8 cellular contexts compared by ENCODE assay signal in genomic region chr6:157323924-157324276, GRCh38. TPM values are rescaled to one million over a fixed set of nuclear protein-coding genes. Genes with fewer than 3 reads are reported as not detected.
DNase-seq lines count a peak whose midpoint lies in the region; ATAC-seq and TF ChIP-seq lines count a peak whose summit lies in the region.

No MANE protein-coding gene starts in this region.

- POLR2A ChIA-PET in AG04449 (lab: Yijun Ruan, JAX): interaction anchor here (0.9 to 2.1 kb wide), 7 partner anchors 9 to 345 kb away, joined by 3 to 10 read pairs (median 4); partner anchors contain the start of gene ZDHHC14
- POLR2A ChIA-PET in naive thymus-derived CD4-positive, alpha-beta T cell (lab: Charles Lee): interaction anchor here (1.2 to 2.5 kb wide), 3 partner anchors 9 to 56 kb away, joined by 3 to 10 read pairs (median 6); no protein-coding TSS in a partner anchor

- no peaks in the 10 kb centered on the region for H3K36me3 Mint-ChIP-seq in activated CD8-positive, alpha-beta memory T cell treated with anti-CD3 and anti-CD28 coated beads, Interleukin-2, amount 10 ng/mL, durations not matched to agents 7 days and 5 days
- H3K36me3 Mint-ChIP-seq in naive thymus-derived CD4-positive, alpha-beta T cell: peaks cover 0 to 6% (median 0%) of the 10 kb centered on the region in 5 donors

- H3K27ac Mint-ChIP-seq in activated CD8-positive, alpha-beta memory T cell treated with anti-CD3 and anti-CD28 coated beads, Interleukin-2, amount 10 ng/mL, durations not matched to agents 7 days and 5 days: peak overlapping the region; percentile 88
- H3K27ac Mint-ChIP-seq in naive thymus-derived CD4-positive, alpha-beta T cell: peak overlapping the region; percentile 78 to 93 (median 91)

- intact Hi-C loops in naive thymus-derived CD4-positive, alpha-beta T cell (cut with micrococcal nuclease): loop anchor here (1.0 to 10.0 kb wide), 14 partner anchors 10 to 844 kb away; partner anchors contain the start of genes GTF2H5 (in 1 of the 2), SERAC1 (in 1 of the 2), SYNJ2 (in 1 of the 2) and ZDHHC14 (in 1 of the 2)

- H3K4me1 ChIP-seq in naive thymus-derived CD4-positive, alpha-beta T cell (ENCODE audit: control insufficient read depth in 2 of 2, insufficient read depth in 2 of 2, low read length in 2 of 2): peaks cover 8 to 12% of the 10 kb centered on the region in 2 donors
- peaks cover 3% of the 10 kb centered on the region for H3K4me1 ChIP-seq in thymus (ENCODE audit: control insufficient read depth, insufficient read depth, low read length)

- H3K27ac ChIP-seq in HL-60 (replicated peaks) (peak overlapping the region; percentile 84), thymus (ENCODE audit: low read depth) (peak overlapping the region; percentile 74)
- H3K27ac ChIP-seq in naive thymus-derived CD4-positive, alpha-beta T cell (ENCODE audit: low read depth, low read length): peak overlapping the region; percentile 76

- H3K4me3 Mint-ChIP-seq in activated CD8-positive, alpha-beta memory T cell treated with anti-CD3 and anti-CD28 coated beads, Interleukin-2, amount 10 ng/mL, durations not matched to agents 7 days and 5 days: peak overlapping the region; percentile 98
- peak overlapping the region; percentile 93 to 99 (median 95) for H3K4me3 Mint-ChIP-seq in naive thymus-derived CD4-positive, alpha-beta T cell

- TF ChIP-seq CTCF in AG04449 (IDR thresholded peaks at IDR 0.05; ENCODE audit: insufficient read depth, low read length, missing control alignments): peak; percentile 34
- TF ChIP-seq CTCF in HL-60 (IDR thresholded peaks at IDR 0.05; ENCODE audit: insufficient read depth, low read length): no peak

- H3K4me3 ChIP-seq in AG04449 (ENCODE audit: low read depth, low read length) (peak overlapping the region; percentile 83), HL-60 (replicated peaks; ENCODE audit: insufficient read depth, low read length) (peak overlapping the region; percentile 56), thymus (ENCODE audit: low read length) (peak overlapping the region; percentile 85)
- peak overlapping the region; percentile 95 for H3K4me3 ChIP-seq in naive thymus-derived CD4-positive, alpha-beta T cell (ENCODE audit: low read length)

- H3K4me1 Mint-ChIP-seq in activated CD8-positive, alpha-beta memory T cell treated with anti-CD3 and anti-CD28 coated beads, Interleukin-2, amount 10 ng/mL, durations not matched to agents 7 days and 5 days: peaks cover 60% of the 10 kb centered on the region
- H3K4me1 Mint-ChIP-seq in naive thymus-derived CD4-positive, alpha-beta T cell: peaks cover 10 to 48% (median 24%) of the 10 kb centered on the region in 7 donors

- H3K36me3 ChIP-seq in naive thymus-derived CD4-positive, alpha-beta T cell (ENCODE audit: control insufficient read depth in 2 of 3, insufficient read depth in 3 of 3, low read length in 3 of 3): peaks cover 0 to 8% (median 0%) of the 10 kb centered on the region in 3 experiments
- H3K36me3 ChIP-seq in thymus (ENCODE audit: control insufficient read depth, insufficient read depth): no peaks in the 10 kb centered on the region

- CTCF ChIA-PET in AG04449 (lab: Yijun Ruan, JAX): interaction anchor here (0.8 to 7.0 kb wide), 12 partner anchors 9 to 433 kb away, joined by 3 to 45 read pairs (median 4); no protein-coding TSS in a partner anchor
- CTCF ChIA-PET in activated CD8-positive, alpha-beta memory T cell treated with anti-CD3 and anti-CD28 coated beads, Interleukin-2, amount 10 ng/mL, durations not matched to agents 7 days and 5 days (lab: Charles Lee): interaction anchor here (0.9 to 7.7 kb wide), 12 partner anchors 9 to 347 kb away, joined by 3 to 62 read pairs (median 6); no protein-coding TSS in a partner anchor
- CTCF ChIA-PET in naive thymus-derived CD4-positive, alpha-beta T cell (lab: Charles Lee): interaction anchor here (1.6 kb wide), 1 partner anchor 9 kb away, joined by 7 read pairs; no protein-coding TSS in a partner anchor

- peak; percentile 26 for ATAC-seq in GM19328 (IDR thresholded peaks at IDR 0.05; ENCODE audit: unreplicated experiment)
- ATAC-seq in activated CD8-positive, alpha-beta memory T cell treated with anti-CD3 and anti-CD28 coated beads, Interleukin-2, amount 10 ng/mL, durations not matched to agents 7 days and 5 days: peak; percentile 17
- peak; percentile 26 for ATAC-seq in naive thymus-derived CD4-positive, alpha-beta T cell

- H3K9me3 ChIP-seq in naive thymus-derived CD4-positive, alpha-beta T cell (ENCODE audit: control insufficient read depth in 2 of 3, low read length in 3 of 3): no peaks in the 10 kb centered on the region
- no peaks in the 10 kb centered on the region for H3K9me3 ChIP-seq in thymus (ENCODE audit: control insufficient read depth)

- under 1% methylated on average over 21 of the region's 21 CpGs for WGBS in thymus

- H3K27me3 ChIP-seq in HL-60 (ENCODE audit: insufficient read depth, poor library complexity, severe bottlenecking): no peaks in the 10 kb centered on the region
- H3K27me3 ChIP-seq in naive thymus-derived CD4-positive, alpha-beta T cell (ENCODE audit: control insufficient read depth in 2 of 2, insufficient read depth in 2 of 2, low read length in 2 of 2): no peaks in the 10 kb centered on the region
- peaks cover 3% of the 10 kb centered on the region for H3K27me3 ChIP-seq in thymus (ENCODE audit: control insufficient read depth, insufficient read depth)

- DNase-seq in AG04449 (ENCODE audit: low read depth, low spot score) (no peak), HL-60 (ENCODE audit: low read depth in 1 of 2, low spot score in 1 of 2) (peak; percentile 52 to 71), fibroblast of gingiva (ENCODE audit: low read depth) (peak; percentile 78), NCI-H2227 treated with DMSO at 0.1 percent for 48 hours (lab: John Stamatoyannopoulos, UW) (no peak)
- DNase-seq in activated CD8-positive, alpha-beta memory T cell treated with anti-CD3 and anti-CD28 coated beads, Interleukin-2, amount 10 ng/mL, durations not matched to agents 7 days and 5 days: peak; percentile 61
- DNase-seq in naive thymus-derived CD4-positive, alpha-beta T cell: peak in 4 of 9 donors; percentile 10 to 49 (median 18)

- no peaks in the 10 kb centered on the region for H3K9me3 Mint-ChIP-seq in activated CD8-positive, alpha-beta memory T cell treated with anti-CD3 and anti-CD28 coated beads, Interleukin-2, amount 10 ng/mL, durations not matched to agents 7 days and 5 days (ENCODE audit: low read depth)
- H3K9me3 Mint-ChIP-seq in naive thymus-derived CD4-positive, alpha-beta T cell: no peaks in the 10 kb centered on the region

- peaks cover 19% of the 10 kb centered on the region for H3K27me3 Mint-ChIP-seq in activated CD8-positive, alpha-beta memory T cell treated with anti-CD3 and anti-CD28 coated beads, Interleukin-2, amount 10 ng/mL, durations not matched to agents 7 days and 5 days
- peaks cover 0 to 33% (median 10%) of the 10 kb centered on the region in 5 donors for H3K27me3 Mint-ChIP-seq in naive thymus-derived CD4-positive, alpha-beta T cell

RNA-seq across cellular contexts. Expression of gene TMEM242, which starts 0.6 kb away (rescaled TPM):
- 10 to 100 TPM; 10.3 to 14.1 TPM for total RNA-seq in activated CD8-positive, alpha-beta memory T cell treated with anti-CD3 and anti-CD28 coated beads, Interleukin-2, amount 10 ng/mL, durations not matched to agents 7 days and 5 days
- 10 to 100 TPM; 11.6 to 15.6 (median 13.2) TPM for total RNA-seq in naive thymus-derived CD4-positive, alpha-beta T cell
- 10 to 100 TPM in 1 of 2 donors, 1 to 10 TPM in 1; 6.6 to 12.8 TPM for polyA plus RNA-seq in naive thymus-derived CD4-positive, alpha-beta T cell
- 9.6 TPM for polyA plus RNA-seq in thymus

RNA-seq across cellular contexts. Expression of gene ZDHHC14, which starts 57.1 kb away (rescaled TPM):
- total RNA-seq in activated CD8-positive, alpha-beta memory T cell treated with anti-CD3 and anti-CD28 coated beads, Interleukin-2, amount 10 ng/mL, durations not matched to agents 7 days and 5 days: 10 to 100 TPM in 1 of 2 experiments, 1 to 10 TPM in 1; 7.9 to 32.7 TPM
- 10 to 100 TPM in 1 of 5 experiments, 1 to 10 TPM in 2, under 1 TPM in 2; 0.93 to 18.2 (median 1.2) TPM for total RNA-seq in naive thymus-derived CD4-positive, alpha-beta T cell
- under 1 TPM; 0.13 to 0.74 TPM for polyA plus RNA-seq in naive thymus-derived CD4-positive, alpha-beta T cell
- polyA plus RNA-seq in thymus: 7.5 TPM

Comparison
In these comparisons a context has a peak if more than half of its experiments do, and no peak if none do; other contexts are left out.
1. DNase-seq: peak in HL-60 (2 of 2), activated CD8-positive, alpha-beta memory T cell treated with anti-CD3 and anti-CD28 coated beads, Interleukin-2, amount 10 ng/mL, durations not matched to agents 7 days and 5 days (single experiment) and fibroblast of gingiva (single experiment); none in AG04449 (single experiment) and NCI-H2227 treated with DMSO at 0.1 percent for 48 hours (single experiment).
2. Peak in every context shown above with its lines, with median percentiles within 50 percentile points of each other: H3K4me3 ChIP-seq, ATAC-seq and H3K27ac ChIP-seq.